1 cellular context compared by ENCODE assay signal in genomic region chr9:89986190-89986589, GRCh38.
TF ChIP-seq lines count a peak whose summit lies in the region.

No MANE protein-coding gene starts in this region.

TF ChIP-seq in H1, 55 proteins besides CTCF, POLR2A, EP300 and RAD21 (continued from another document):
- no peak for TF ChIP-seq KDM1A (IDR thresholded peaks at IDR 0.05; ENCODE audit: borderline replicate concordance, low read length)
- no peak for TF ChIP-seq KDM5A (IDR thresholded peaks at IDR 0.05; ENCODE audit: low read length)
- no peak for TF ChIP-seq CREB1 (IDR thresholded peaks at IDR 0.05)
- no peak for TF ChIP-seq SP2 (IDR thresholded peaks at IDR 0.05; ENCODE audit: low read length)
- TF ChIP-seq SP4 (IDR thresholded peaks at IDR 0.05; ENCODE audit: low read length): no peak
- no peak for TF ChIP-seq RXRA (IDR thresholded peaks at IDR 0.05; ENCODE audit: insufficient read depth, low read depth, low read length)
- TF ChIP-seq POLR2AphosphoS5 (IDR thresholded peaks at IDR 0.05; ENCODE audit: low read depth, low read length): no peak
- no peak for TF ChIP-seq HDAC6 (IDR thresholded peaks at IDR 0.05; ENCODE audit: low read depth, low read length)
- TF ChIP-seq YY1 (IDR thresholded peaks at IDR 0.05; ENCODE audit: low read depth, low read length): no peak
- no peak for TF ChIP-seq GTF2F1 (IDR thresholded peaks at IDR 0.05; ENCODE audit: borderline replicate concordance, low read depth, low read length)
- TF ChIP-seq RBBP5 (IDR thresholded peaks at IDR 0.05; ENCODE audit: borderline replicate concordance, low read depth, low read length): no peak
- TF ChIP-seq SIX5 (IDR thresholded peaks at IDR 0.05; ENCODE audit: low read depth, low read length): no peak
- TF ChIP-seq CTBP2 (IDR thresholded peaks at IDR 0.05; ENCODE audit: borderline replicate concordance, insufficient read depth, insufficient read length, low read length): no peak
- TF ChIP-seq TAF7 (optimal IDR thresholded peaks at IDR 0.05; ENCODE audit: borderline replicate concordance, low read depth, low read length): no peak
- no peak for TF ChIP-seq EZH2 (IDR thresholded peaks at IDR 0.05; ENCODE audit: low read depth, low read length, severe bottlenecking)
- no peak for TF ChIP-seq SIN3A (conservative IDR thresholded peaks at IDR 0.05 in 1 of 2, IDR thresholded peaks at IDR 0.05 in 1 of 2; ENCODE audit: low read depth in 1 of 2, low read length in 2 of 2)
- no peak for TF ChIP-seq ZNF274 (IDR thresholded peaks at IDR 0.05; ENCODE audit: borderline replicate concordance, extremely low read depth, low read length)
